In the genomic region with DNA sequence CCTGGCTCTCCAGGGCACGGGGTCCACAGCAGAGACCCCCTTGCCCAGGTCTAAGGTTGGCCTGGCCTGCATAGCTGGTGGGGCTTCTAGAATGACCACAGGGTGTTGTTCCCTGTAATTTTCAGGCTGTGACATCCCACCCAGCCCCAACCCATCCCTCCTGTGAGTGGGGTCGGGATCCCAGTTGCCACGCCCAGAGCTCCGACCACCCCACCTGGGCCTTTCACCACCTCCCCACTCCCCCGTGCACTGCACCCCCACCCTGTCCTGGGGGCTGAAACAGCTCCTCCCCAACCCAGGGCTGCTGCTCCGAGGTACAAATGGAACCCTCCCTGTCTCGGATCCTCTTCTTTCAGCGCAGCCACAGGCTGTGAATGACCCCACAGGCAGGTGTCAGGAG, we compare ENCODE assay signal across 32 cellular contexts. TPM values are rescaled to one million over a fixed set of nuclear protein-coding genes. Genes with fewer than 3 reads are reported as not detected.
"Had no signal": no experiment of that assay in that cellular context is flagged by ENCODE, and none has a peak within 500 bp of the region (broad histone marks: within the 10 kb centered on the region; RNA-seq: fewer than 3 reads in every experiment).

No MANE protein-coding gene starts in this region.

- ATAC-seq: heart left ventricle; left lobe of liver; naive thymus-derived CD8-positive, alpha-beta T cell; right lobe of liver; stimulated activated naive B cell treated with anti-CD40 and anti-IgM and Interleukin-4, amounts not matched to agents 10 μg/mL and 1 μg/mL and 100 μg/mL, for 72 hours; stimulated activated naive CD8-positive, alpha-beta T cell treated with anti-CD3 and anti-CD28 coated beads, Interleukin-15, Interleukin-2, amounts not matched to agents 100 U/mL and 50 U/mL, for 24 hours had no signal

- DNase-seq: hypothalamus; immature natural killer cell; lower lobe of right lung; mammary epithelial cell; mesenchymal stem cell; naive thymus-derived CD8-positive, alpha-beta T cell; nucleus accumbens; stimulated activated CD4-positive, alpha-beta T cell treated with anti-CD3 and anti-CD28 coated beads, Interleukin-12 subunit alpha, Interleukin-12 subunit beta, amount 100 ng/mL, for 4 hours; stimulated activated CD4-positive, alpha-beta T cell treated with anti-CD3 and anti-CD28 coated beads, Interleukin-15, amount 100 ng/mL, for 24 hours; stimulated activated CD4-positive, alpha-beta T cell treated with anti-CD3 and anti-CD28 coated beads, Interleukin-2, amount 100 ng/mL, for 24 hours; stimulated activated CD4-positive, alpha-beta T cell treated with anti-CD3 and anti-CD28 coated beads, Interleukin-4, amount 100 ng/mL, for 1 hour; stimulated activated naive B cell treated with anti-CD40 and anti-IgM and Interleukin-4, amounts not matched to agents 10 μg/mL and 1 μg/mL and 100 μg/mL, for 72 hours; stimulated activated naive CD8-positive, alpha-beta T cell treated with anti-CD3 and anti-CD28 coated beads, Interleukin-15, Interleukin-2, amounts not matched to agents 100 U/mL and 50 U/mL, for 24 hours; stomach; testis; thyroid gland; transverse colon; upper lobe of left lung had no signal

- H3K9me3 ChIP-seq: lower lobe of right lung, right lobe of liver, testis, thyroid gland, transverse colon, vagina had no signal

- H3K9me3 Mint-ChIP-seq: stimulated activated naive B cell treated with anti-CD40 and anti-IgM and Interleukin-4, amounts not matched to agents 10 μg/mL and 1 μg/mL and 100 μg/mL, for 72 hours had no signal

- H3K27me3 ChIP-seq: right lobe of liver, testis, thyroid gland, transverse colon, upper lobe of left lung, vagina had no signal

- H3K79me2 ChIP-seq: parathyroid adenoma had no signal

- H3K9ac ChIP-seq: parathyroid adenoma had no signal

- H3K4me2 ChIP-seq: smooth muscle cell had no signal

- H3K4me1 ChIP-seq: lower lobe of right lung, parathyroid adenoma, right atrium auricular region, testis, thyroid gland, vagina had no signal

- H3K4me3 ChIP-seq: heart left ventricle, lower lobe of right lung, right atrium auricular region, right lobe of liver, smooth muscle cell, stomach, testis, thyroid gland, transverse colon, upper lobe of left lung, vagina had no signal

- H3K27ac Mint-ChIP-seq: immature natural killer cell; naive thymus-derived CD8-positive, alpha-beta T cell; progenitor cell of endocrine pancreas; stimulated activated naive B cell treated with anti-CD40 and anti-IgM and Interleukin-4, amounts not matched to agents 10 μg/mL and 1 μg/mL and 100 μg/mL, for 72 hours had no signal

- H3K4me3 Mint-ChIP-seq: immature natural killer cell; naive thymus-derived CD8-positive, alpha-beta T cell; stimulated activated naive B cell treated with anti-CD40 and anti-IgM and Interleukin-4, amounts not matched to agents 10 μg/mL and 1 μg/mL and 100 μg/mL, for 72 hours had no signal

- H3K36me3 Mint-ChIP-seq: immature natural killer cell; stimulated activated naive B cell treated with anti-CD40 and anti-IgM and Interleukin-4, amounts not matched to agents 10 μg/mL and 1 μg/mL and 100 μg/mL, for 72 hours had no signal

- H3K36me3 ChIP-seq: heart left ventricle, lower lobe of right lung, right atrium auricular region, right lobe of liver, stomach, thyroid gland, transverse colon, upper lobe of left lung, vagina had no signal

- H3K27ac ChIP-seq: heart left ventricle, lower lobe of right lung, parathyroid adenoma, right atrium auricular region, right lobe of liver, stomach, testis, thyroid gland, transverse colon, upper lobe of left lung, vagina had no signal

- H2AFZ ChIP-seq: parathyroid adenoma had no signal

RNA-seq across cellular contexts. Expression of gene SLC7A10, which starts 8.4 kb away (rescaled TPM):
- total RNA-seq: kidney epithelial cell; left lobe of liver; liver; mammary epithelial cell; mucosa of gallbladder; naive thymus-derived CD8-positive, alpha-beta T cell; osteocyte; pulmonary artery endothelial cell; renal cortical epithelial cell; right lobe of liver; smooth muscle cell had no signal

RNA-seq across cellular contexts. Expression of gene LRP3, which starts 40.0 kb away (rescaled TPM):
- total RNA-seq: naive thymus-derived CD8-positive, alpha-beta T cell had no signal
